9 cellular contexts compared by ENCODE assay signal in the genomic region with DNA sequence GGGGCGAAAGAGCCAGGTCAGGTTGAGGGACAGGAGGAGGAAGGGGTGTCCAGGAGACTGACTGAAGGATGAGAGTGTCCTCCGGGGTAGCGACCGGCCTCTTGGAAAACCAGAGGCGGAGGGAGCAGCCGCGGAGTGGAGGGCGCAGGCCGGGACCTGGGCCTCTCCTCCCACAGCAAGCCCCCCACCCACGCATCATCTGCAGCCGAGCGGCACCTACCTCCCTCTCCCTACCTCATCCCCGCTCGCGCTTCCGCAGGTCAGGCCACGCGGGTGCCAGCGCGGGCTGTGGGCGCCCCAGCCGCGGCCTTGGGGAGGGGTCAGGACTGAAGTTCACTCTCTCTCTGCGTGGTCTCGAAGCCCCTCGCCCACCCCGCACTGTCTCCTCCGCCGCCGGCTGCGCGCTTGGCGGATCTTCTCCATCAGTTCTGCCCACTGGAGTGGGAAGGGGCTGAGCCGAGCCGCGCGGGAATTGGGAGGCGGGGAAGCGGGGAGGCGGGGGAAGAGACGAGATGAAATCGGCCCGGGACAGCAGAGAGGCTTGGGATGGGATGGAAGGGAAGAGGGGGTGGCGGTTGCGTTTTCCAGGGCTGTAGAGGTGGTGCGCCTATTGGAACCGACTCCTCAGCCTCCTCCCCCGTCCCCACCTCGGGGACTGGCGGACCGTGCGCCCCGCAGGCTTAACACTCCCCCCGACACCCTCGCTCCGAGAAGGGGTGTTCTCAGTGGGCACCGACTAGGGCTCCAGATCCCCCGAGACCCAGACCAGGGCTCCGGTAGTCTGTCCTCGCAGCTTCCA. TPM values are rescaled to one million over a fixed set of nuclear protein-coding genes. Genes with fewer than 3 reads are reported as not detected.
DNase-seq lines count a peak whose midpoint lies in the region; ATAC-seq and TF ChIP-seq lines count a peak whose summit lies in the region.
"Had no signal": no experiment of that assay in that cellular context is flagged by ENCODE, and none has a peak within 500 bp of the region (broad histone marks: within the 10 kb centered on the region; RNA-seq: fewer than 3 reads in every experiment).

No MANE protein-coding gene starts in this region.

- no peak for TF ChIP-seq POLR2A in thyroid gland (IDR thresholded peaks at IDR 0.05)

- peak; percentile 51 to 77 for ATAC-seq in right cardiac atrium
- no peak for ATAC-seq in psoas muscle
- no peak for ATAC-seq in GM18498 (IDR thresholded peaks at IDR 0.05; ENCODE audit: unreplicated experiment)
- no peak for ATAC-seq in HG03139 (IDR thresholded peaks at IDR 0.05; ENCODE audit: unreplicated experiment)

- H3K27ac ChIP-seq in WERI-Rb-1 (no peak overlapping the region), right cardiac atrium (ENCODE audit: low read length) (no peak overlapping the region), psoas muscle (no peak overlapping the region), thyroid gland (no peak overlapping the region)

- TF ChIP-seq CTCF in WERI-Rb-1 (IDR thresholded peaks at IDR 0.05; ENCODE audit: low read depth, low read length) (no peak), psoas muscle (IDR thresholded peaks at IDR 0.05) (no peak), thyroid gland (IDR thresholded peaks at IDR 0.05) (no peak)

- intact Hi-C loops in right cardiac atrium (cut with DNase I): no loop called here
- intact Hi-C loops in psoas muscle (cut with DNase I): no loop called here
- intact Hi-C loops in thyroid gland (cut with DNase I): no loop called here

- H3K27me3 ChIP-seq in WERI-Rb-1 (ENCODE audit: insufficient read depth, low read depth, severe bottlenecking): peaks cover 68% of the 10 kb centered on the region
- H3K27me3 ChIP-seq in right cardiac atrium (ENCODE audit: control insufficient read depth, insufficient read depth): no peaks in the 10 kb centered on the region
- peaks cover 0 to 52% (median 9%) of the 10 kb centered on the region in 3 donors for H3K27me3 ChIP-seq in psoas muscle (ENCODE audit: insufficient read depth in 3 of 3, low read length in 2 of 3)
- no peaks in the 10 kb centered on the region for H3K27me3 ChIP-seq in thyroid gland

- H3K4me1 ChIP-seq in ES-I3 (ENCODE audit: insufficient read depth, low read length): no peaks in the 10 kb centered on the region; the same call in 1 of the 2 replicates
- no peaks in the 10 kb centered on the region for H3K4me1 ChIP-seq in right cardiac atrium (ENCODE audit: control insufficient read depth, insufficient read depth, low read length)
- H3K4me1 ChIP-seq in psoas muscle: no peaks in the 10 kb centered on the region
- H3K4me1 ChIP-seq in thyroid gland: no peaks in the 10 kb centered on the region

- no peaks in the 10 kb centered on the region for H3K36me3 ChIP-seq in ES-I3 (ENCODE audit: insufficient read depth, low read length)
- no peaks in the 10 kb centered on the region for H3K36me3 ChIP-seq in WERI-Rb-1
- no peaks in the 10 kb centered on the region for H3K36me3 ChIP-seq in psoas muscle (ENCODE audit: insufficient read depth in 1 of 2, low read depth in 1 of 2)
- no peaks in the 10 kb centered on the region for H3K36me3 ChIP-seq in thyroid gland

- under 1% methylated on average over 54 of the region's 60 CpGs for WGBS in right cardiac atrium
- WGBS in psoas muscle, 3 donors: 0 to 1% (median 0%) methylated on average over 16 to 60 of the region's 60 CpGs
- 2% methylated on average over 8 to 30 of the region's 60 CpGs for WGBS in thyroid gland, 2 donors

- H3K4me3 ChIP-seq in WERI-Rb-1 (ENCODE audit: low read depth, low read length) (peak overlapping the region; percentile 47), right cardiac atrium (ENCODE audit: low read length) (peak overlapping the region; percentile 61), psoas muscle (peak overlapping the region; percentile 46), thyroid gland (replicated peaks in 1 of 3) (no peak overlapping the region)

- DNase-seq in WERI-Rb-1: peak; percentile 7
- DNase-seq in right cardiac atrium: peak in 2 of 3 donors; percentile 13 to 68
- DNase-seq in psoas muscle: no peak
- no peak for DNase-seq in T1000 (lab: John Stamatoyannopoulos, UW)
- no peak for DNase-seq in thyroid gland

- H3K9me3 ChIP-seq in ES-I3 (ENCODE audit: control insufficient read depth, insufficient read depth, low read length) (no peaks in the 10 kb centered on the region), WERI-Rb-1 (ENCODE audit: severe bottlenecking) (no peaks in the 10 kb centered on the region), right cardiac atrium (ENCODE audit: control insufficient read depth, low read length) (no peaks in the 10 kb centered on the region), psoas muscle (no peaks in the 10 kb centered on the region), thyroid gland (no peaks in the 10 kb centered on the region)

- H3K9ac ChIP-seq in ES-I3 (ENCODE audit: low read depth, low read length): peak overlapping the region; percentile 84

RNA-seq across cellular contexts. Expression of a gene that starts 1.8 kb away (rescaled TPM):
- total RNA-seq in right cardiac atrium (1 to 10 TPM; 5.4 to 10.0 (median 8.2) TPM), psoas muscle (under 1 TPM; 0.13 to 0.59 (median 0.22) TPM), thyroid gland (1 to 10 TPM in 1 of 4 donors, under 1 TPM in 3; 0.45 to 3.2 (median 0.86) TPM)
- polyA plus RNA-seq in right cardiac atrium (2.4 TPM), psoas muscle (under 1 TPM; 0.05 to 0.12 (median 0.11) TPM)
- total RNA-seq: LHCN-M2 had no signal

Comparison
In these comparisons a context has a peak if more than half of its experiments do, and no peak if none do; other contexts are left out.
1. DNase-seq: peak in WERI-Rb-1 (single experiment) and right cardiac atrium (2 of 3); none in psoas muscle (0 of 2), T1000 (single experiment) and thyroid gland (0 of 2).
2. H3K4me3 ChIP-seq: peak in WERI-Rb-1 (single experiment), right cardiac atrium (single experiment) and psoas muscle (single experiment); none in thyroid gland (0 of 3).
3. ATAC-seq: peak in right cardiac atrium (2 of 2); none in psoas muscle (0 of 4), GM18498 (single experiment) and HG03139 (single experiment).